ENCODE assay signal across 7 cellular contexts in genomic region chr12:113655479-113655878, GRCh38.
"Had no signal": no experiment of that assay in that cellular context is flagged by ENCODE, and none has a peak within 500 bp of the region (broad histone marks: within the 10 kb centered on the region; RNA-seq: fewer than 3 reads in every experiment).

No MANE protein-coding gene starts in this region.

- H3K9ac ChIP-seq: KMS-11 had no signal

- ATAC-seq: HepG2 had no signal

- H3K27ac ChIP-seq: HL-60, KMS-11 had no signal

- H3K4me2 ChIP-seq: KMS-11 had no signal

- FAIRE-seq: HepG2, HTR-8/SVneo had no signal

- DNase-seq: IMR-90, KBM-7, KG1 had no signal
